ENCODE assay signal across 1 cellular context in the genomic region with DNA sequence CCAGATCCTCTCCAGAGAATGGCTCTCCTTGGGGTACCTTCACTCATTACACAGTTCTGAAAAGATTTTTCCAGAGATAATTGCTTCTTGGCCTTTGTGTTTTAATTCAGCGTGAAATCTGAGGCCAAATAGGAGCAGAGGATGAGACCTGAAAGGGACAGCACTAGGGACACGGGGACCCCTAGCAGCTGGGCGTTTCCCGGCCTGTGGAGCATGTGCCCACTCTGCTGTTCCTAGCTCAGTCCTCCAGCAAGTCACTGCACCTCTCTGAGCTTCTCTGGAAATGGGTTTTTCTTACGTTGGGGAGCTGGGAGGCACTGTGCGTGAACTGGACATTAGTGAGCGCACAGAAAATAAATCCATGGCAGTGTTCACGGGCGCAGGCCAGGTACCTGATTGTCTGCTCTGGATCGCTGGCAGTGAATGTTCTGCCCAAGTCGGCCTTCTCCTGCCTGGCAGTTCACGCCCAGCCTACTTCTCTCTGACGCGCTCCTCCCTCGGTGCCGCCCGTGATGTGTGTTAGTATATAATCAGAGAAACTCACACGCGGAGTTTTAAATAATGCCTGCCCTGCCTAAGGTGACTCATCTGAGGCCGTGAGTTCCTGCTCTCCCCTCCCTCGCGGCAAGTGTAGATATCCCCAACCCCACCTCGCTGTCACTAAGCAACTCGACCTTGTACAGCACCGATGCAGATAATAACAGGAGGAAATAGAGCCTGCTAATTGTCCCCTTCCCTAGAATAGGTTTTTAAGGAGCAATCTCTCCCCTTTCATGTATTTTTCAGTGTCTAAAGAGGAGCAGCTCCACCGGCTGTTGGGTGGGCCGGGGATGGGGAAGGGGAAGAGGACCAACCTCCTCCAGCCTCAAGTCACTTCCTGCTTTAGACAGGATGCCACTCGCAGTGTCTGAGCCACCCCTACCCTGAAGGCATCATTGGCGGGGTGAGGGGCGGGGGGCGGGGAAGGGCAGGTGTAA.
TF ChIP-seq lines count a peak whose summit lies in the region.

No MANE protein-coding gene starts in this region.

TF ChIP-seq in IMR-90, 13 proteins besides CTCF, POLR2A, EP300 and RAD21 (continued from another document):
- TF ChIP-seq, protein P1, sequence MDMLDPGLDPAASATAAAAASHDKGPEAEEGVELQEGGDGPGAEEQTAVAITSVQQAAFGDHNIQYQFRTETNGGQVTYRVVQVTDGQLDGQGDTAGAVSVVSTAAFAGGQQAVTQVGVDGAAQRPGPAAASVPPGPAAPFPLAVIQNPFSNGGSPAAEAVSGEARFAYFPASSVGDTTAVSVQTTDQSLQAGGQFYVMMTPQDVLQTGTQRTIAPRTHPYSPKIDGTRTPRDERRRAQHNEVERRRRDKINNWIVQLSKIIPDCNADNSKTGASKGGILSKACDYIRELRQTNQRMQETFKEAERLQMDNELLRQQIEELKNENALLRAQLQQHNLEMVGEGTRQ (IDR thresholded peaks at IDR 0.05; ENCODE audit: low read depth, low read length), result no peak
- TF ChIP-seq CHD1 (IDR thresholded peaks at IDR 0.05; ENCODE audit: low read depth, low read length) (no peak), NFE2L2 (IDR thresholded peaks at IDR 0.05; ENCODE audit: low read depth, low read length) (no peak)
